1 cellular context compared by ENCODE assay signal in genomic region chr20:3846740-3847418, GRCh38.
TF ChIP-seq lines count a peak whose summit lies in the region.

Gene MAVS, plus strand, starts transcription at chr20:3846834. Its CDS starts 7,791 bp downstream, at chr20:3854625.

TF ChIP-seq in K562, 482 proteins besides CTCF, POLR2A, EP300 and RAD21 (continued from another document and continues in another):
- TF ChIP-seq PKNOX1 (IDR thresholded peaks at IDR 0.05) (no peak), CREB1 (IDR thresholded peaks at IDR 0.05) (peak; percentile 12; the same call in 1 of the 2 replicates), CREB1 (CRISPR knock-in tag; IDR thresholded peaks at IDR 0.05) (peak; percentile 69), RBFOX2 (IDR thresholded peaks at IDR 0.05; ENCODE audit: low read depth, low read length) (peak; percentile 90), ELF4 (CRISPR knock-in tag; IDR thresholded peaks at IDR 0.05) (no peak), IFI16 (CRISPR knock-in tag; IDR thresholded peaks at IDR 0.05) (no peak), CXXC5 (CRISPR knock-in tag; IDR thresholded peaks at IDR 0.05) (peak; percentile 73), ZBTB34 (CRISPR knock-in tag; IDR thresholded peaks at IDR 0.05) (no peak), TBL1XR1 (IDR thresholded peaks at IDR 0.05; ENCODE audit: low read length in 2 of 2) (no peak), YY1 (IDR thresholded peaks at IDR 0.05; ENCODE audit: borderline replicate concordance in 1 of 3, control insufficient read depth in 1 of 3, extremely low read depth in 1 of 3, insufficient read depth in 3 of 3, insufficient read length in 1 of 3, insufficient replicate concordance in 2 of 3, low read depth in 1 of 3, low read length in 2 of 3) (peak in 2 of 3 experiments; percentile 80 to 90), ZNF830 (CRISPR knock-in tag; IDR thresholded peaks at IDR 0.05) (0 out of 2 replicates have a peak, but pooled peaks have one; percentile 45), PHF21A (IDR thresholded peaks at IDR 0.05; ENCODE audit: borderline replicate concordance, low read depth) (no peak), ZNF512 (tag; IDR thresholded peaks at IDR 0.05) (no peak), CUX1 (CRISPR knock-in tag; IDR thresholded peaks at IDR 0.05) (no peak), TEAD1 (CRISPR knock-in tag; IDR thresholded peaks at IDR 0.05) (no peak; a peak in 1 of 4 replicates), RBBP5 (IDR thresholded peaks at IDR 0.05; ENCODE audit: borderline replicate concordance, insufficient read depth, low read length, poor library complexity, severe bottlenecking) (peak; percentile 65), POLR2AphosphoS5 (IDR thresholded peaks at IDR 0.05; ENCODE audit: control insufficient read depth, insufficient read depth, low read depth, low read length) (peak; percentile 68; the same call in 1 of the 2 replicates), ATF1 (CRISPR knock-in tag; IDR thresholded peaks at IDR 0.05) (no peak), ATF1 (tag; IDR thresholded peaks at IDR 0.05) (peak; percentile 44; the same call in 1 of the 2 replicates), ZNF609 (CRISPR knock-in tag; IDR thresholded peaks at IDR 0.05; ENCODE audit: borderline replicate concordance) (peak; percentile 20; the same call in 1 of the 2 replicates), ZC3H4 (CRISPR knock-in tag; IDR thresholded peaks at IDR 0.05; ENCODE audit: borderline replicate concordance) (peak; percentile 63; the same call in 1 of the 2 replicates), SIN3A (IDR thresholded peaks at IDR 0.05; ENCODE audit: borderline replicate concordance in 2 of 2, control insufficient read depth in 1 of 2, low read depth in 2 of 2, low read length in 2 of 2) (peak in 1 of 2 experiments; percentile 63; a peak in 1 of 4 replicates), THRAP3 (IDR thresholded peaks at IDR 0.05; ENCODE audit: borderline replicate concordance) (no peak), HDGF (IDR thresholded peaks at IDR 0.05) (no peak), ZNF707 (CRISPR knock-in tag; conservative IDR thresholded peaks at IDR 0.05) (no peak), SMARCA4 (IDR thresholded peaks at IDR 0.05) (no peak), SAP30 (IDR thresholded peaks at IDR 0.05; ENCODE audit: borderline replicate concordance, insufficient read depth, low read depth, low read length, poor library complexity, severe bottlenecking) (peak; percentile 48), ARID4B (CRISPR knock-in tag; IDR thresholded peaks at IDR 0.05) (no peak; the same call in 1 of the 2 replicates), ZBTB17 (CRISPR knock-in tag; IDR thresholded peaks at IDR 0.05) (peak; percentile 55; the same call in 1 of the 2 replicates), MTA1 (IDR thresholded peaks at IDR 0.05; ENCODE audit: borderline replicate concordance) (no peak), HMGN3 (IDR thresholded peaks at IDR 0.05; ENCODE audit: borderline replicate concordance, extremely low read depth, insufficient read length, low read depth, low read length) (no peak), ZMIZ1 (IDR thresholded peaks at IDR 0.05; ENCODE audit: low read depth in 2 of 2, low read length in 2 of 2) (no peak)
